ENCODE assay signal across 15 cellular contexts in genomic region chr10:4382811-4383210, GRCh38.
DNase-seq lines count a peak whose midpoint lies in the region; ATAC-seq, FAIRE-seq and TF ChIP-seq lines count a peak whose summit lies in the region.
"Had no signal": no experiment of that assay in that cellular context is flagged by ENCODE, and none has a peak within 500 bp of the region (broad histone marks: within the 10 kb centered on the region; RNA-seq: fewer than 3 reads in every experiment).

No MANE protein-coding gene starts in this region.

- no peaks in the 10 kb centered on the region for H3K36me3 ChIP-seq in HepG2 (replicated peaks in 1 of 2; ENCODE audit: control insufficient read depth in 1 of 2, insufficient read depth in 2 of 2, low read length in 2 of 2)
- H3K36me3 ChIP-seq in right lobe of liver, result no peaks in the 10 kb centered on the region
- no peaks in the 10 kb centered on the region for H3K36me3 ChIP-seq in neural cell (ENCODE audit: insufficient read depth, low read length)
- H3K36me3 ChIP-seq: BLaER1 treated with 17β-estradiol and CSF1 and Interleukin-3, amounts not matched to agents 10 nM and 100 nM had no signal

- no peaks in the 10 kb centered on the region for H3K9me3 ChIP-seq in HepG2 (ENCODE audit: low read length)
- no peaks in the 10 kb centered on the region for H3K9me3 ChIP-seq in right lobe of liver
- no peaks in the 10 kb centered on the region for H3K9me3 ChIP-seq in neural cell (ENCODE audit: low read length)
- H3K9me3 ChIP-seq: BLaER1 treated with 17β-estradiol and CSF1 and Interleukin-3, amounts not matched to agents 10 nM and 100 nM had no signal

- no peak overlapping the region for H3K27ac ChIP-seq in HepG2 (ENCODE audit: extremely low read length, insufficient read depth, low read length)
- H3K27ac ChIP-seq in right lobe of liver, result no peak overlapping the region
- peak overlapping the region; percentile 80 for H3K27ac ChIP-seq in neural cell (ENCODE audit: low read length)
- H3K27ac ChIP-seq: BLaER1 treated with 17β-estradiol and CSF1 and Interleukin-3, amounts not matched to agents 10 nM and 100 nM had no signal

- H3F3A ChIP-seq in neural cell (ENCODE audit: insufficient read depth, low read length, poor library complexity, severe bottlenecking), result peaks cover 9% of the 10 kb centered on the region

- CTCF ChIA-PET in HepG2 (lab: Yijun Ruan, JAX; ENCODE audit: low intra/inter-chr PET ratio, low total read pairs), result no interaction called here

- TF ChIP-seq CTCF in HepG2 (CRISPR knock-in tag; IDR thresholded peaks at IDR 0.05) (no peak), right lobe of liver (IDR thresholded peaks at IDR 0.05) (no peak), neural cell (IDR thresholded peaks at IDR 0.05; ENCODE audit: poor library complexity, severe bottlenecking) (no peak), foreskin fibroblast (IDR thresholded peaks at IDR 0.05; ENCODE audit: low read depth, low read length) (no peak)

- H3K4me3 ChIP-seq in HepG2 (replicated peaks in 1 of 3; ENCODE audit: insufficient read depth in 1 of 3, low read depth in 2 of 3, low read length in 3 of 3), result no peak overlapping the region
- H3K4me3 ChIP-seq in right lobe of liver, result no peak overlapping the region
- no peak overlapping the region for H3K4me3 ChIP-seq in neural cell (ENCODE audit: low read length)
- no peak overlapping the region for H3K4me3 ChIP-seq in foreskin fibroblast (ENCODE audit: low read depth in 1 of 2, low read length in 2 of 2)
- H3K4me3 ChIP-seq: BLaER1 treated with 17β-estradiol and CSF1 and Interleukin-3, amounts not matched to agents 10 nM and 100 nM; GM12878 had no signal

- H3K9me2 ChIP-seq in neural cell (ENCODE audit: insufficient read depth, low read length), result no peaks in the 10 kb centered on the region

- BruUV-seq in HepG2 (replicated peaks; lab: Mats Ljungman, UMichigan), result no TSS peak

- H4K20me1 ChIP-seq in HepG2 (ENCODE audit: insufficient read depth, low read length), result no peaks in the 10 kb centered on the region
- H4K20me1 ChIP-seq in neural cell (ENCODE audit: insufficient read depth), result no peaks in the 10 kb centered on the region
- H4K20me1 ChIP-seq: BLaER1 treated with 17β-estradiol and CSF1 and Interleukin-3, amounts not matched to agents 10 nM and 100 nM had no signal

- in situ Hi-C loops in HepG2 (cut with HindIII; ENCODE audit: extremely low pct_ligation_motif_present, low pct_unique_long_range_greater_than_20kb), result no loop called here

- DNase-seq in HepG2 (ENCODE audit: low spot score) (peak; percentile 15), right lobe of liver (no peak), fibroblast of gingiva (ENCODE audit: low read depth) (peak; percentile 80), foreskin fibroblast (no peak), SW 1271 (lab: John Stamatoyannopoulos, UW) (no peak)
- DNase-seq: 8988T; CD4-positive, CD25-positive, alpha-beta regulatory T cell; DMS53; GOT3; H9 had no signal

- H3K9ac ChIP-seq in HepG2 (ENCODE audit: insufficient read depth, low read depth, low read length) (no peak overlapping the region), neural cell (ENCODE audit: low read length) (peak overlapping the region; percentile 36)
- H3K9ac ChIP-seq: BLaER1 treated with 17β-estradiol and CSF1 and Interleukin-3, amounts not matched to agents 10 nM and 100 nM had no signal

- no peak for ATAC-seq in HepG2
- no peak for ATAC-seq in right lobe of liver
- ATAC-seq in HG03342 (IDR thresholded peaks at IDR 0.05; ENCODE audit: unreplicated experiment), result no peak
- ATAC-seq: GM12878 had no signal

- H3K27me3 ChIP-seq in HepG2 (ENCODE audit: control insufficient read depth in 1 of 2, insufficient read depth in 2 of 2, low read length in 2 of 2) (0 out of 5 replicates have a peak, but pooled peaks cover 0 to 3% of the 10 kb centered on the region in 2 experiments), right lobe of liver (no peaks in the 10 kb centered on the region), neural cell (ENCODE audit: insufficient read depth, low read depth, low read length) (no peaks in the 10 kb centered on the region)
- H3K27me3 ChIP-seq: BLaER1 treated with 17β-estradiol and CSF1 and Interleukin-3, amounts not matched to agents 10 nM and 100 nM had no signal

- no peak overlapping the region for H3K4me2 ChIP-seq in HepG2 (ENCODE audit: low read depth, low read length)
- H3K4me2 ChIP-seq in neural cell (ENCODE audit: low read length), result peak overlapping the region; percentile 62
- H3K4me2 ChIP-seq: BLaER1 treated with 17β-estradiol and CSF1 and Interleukin-3, amounts not matched to agents 10 nM and 100 nM had no signal

- TF ChIP-seq EP300 in HepG2 (IDR thresholded peaks at IDR 0.05; ENCODE audit: low read depth in 2 of 2, low read length in 2 of 2) (no peak), HepG2 (CRISPR knock-in tag; IDR thresholded peaks at IDR 0.05; ENCODE audit: borderline replicate concordance) (no peak), neural cell (conservative IDR thresholded peaks at IDR 0.05; ENCODE audit: poor library complexity, severe bottlenecking) (no peak)

- WGBS in HepG2 (ENCODE audit: low lambda C conversion rate), result 5% methylated on average over 1 of the region's 1 CpG
- WGBS in right lobe of liver (ENCODE audit: insufficient coverage, low coverage, low lambda C conversion rate, missing lambda C conversion rate), result 14% methylated on average over 1 of the region's 1 CpG

- TF ChIP-seq POLR2A in HepG2 (IDR thresholded peaks at IDR 0.05; ENCODE audit: insufficient read depth in 1 of 2, low read depth in 2 of 2, low read length in 2 of 2), result no peak
- TF ChIP-seq POLR2A in right lobe of liver (IDR thresholded peaks at IDR 0.05), result no peak

- no peak for FAIRE-seq in HepG2 (lab: Jason Lieb, UNC)
- FAIRE-seq: GM12878, GM18507 had no signal

- POLR2A ChIA-PET in HepG2 (lab: Yijun Ruan, JAX), result no interaction called here

- intact Hi-C loops in HepG2 (cut with micrococcal nuclease; ENCODE audit: unreplicated experiment) (no loop called here), right lobe of liver (cut with DNase I) (no loop called here)

- no peak for TF ChIP-seq RAD21 in HepG2 (CRISPR knock-in tag; IDR thresholded peaks at IDR 0.05)
- no peak for TF ChIP-seq RAD21 in neural cell (conservative IDR thresholded peaks at IDR 0.05)

- H3K4me1 ChIP-seq in HepG2 (ENCODE audit: insufficient read depth, low read length) (no peaks in the 10 kb centered on the region), right lobe of liver (no peaks in the 10 kb centered on the region)
- H3K4me1 ChIP-seq: BLaER1 treated with 17β-estradiol and CSF1 and Interleukin-3, amounts not matched to agents 10 nM and 100 nM had no signal

- H2AFZ ChIP-seq in HepG2 (ENCODE audit: low read length) (no peak overlapping the region), neural cell (ENCODE audit: low read depth, low read length) (no peak overlapping the region)

- H3K79me2 ChIP-seq in HepG2 (ENCODE audit: insufficient read depth, low read length), result no peaks in the 10 kb centered on the region
- no peaks in the 10 kb centered on the region for H3K79me2 ChIP-seq in neural cell (replicated peaks; ENCODE audit: insufficient read depth, low read length)

TF ChIP-seq in HepG2, 621 proteins besides CTCF, POLR2A, EP300 and RAD21:
- TF ChIP-seq PHF20 (CRISPR knock-in tag; IDR thresholded peaks at IDR 0.05), result no peak
- peak; percentile 58 for TF ChIP-seq GFI1 (CRISPR knock-in tag; IDR thresholded peaks at IDR 0.05; ENCODE audit: borderline replicate concordance)
- peak; percentile 54 for TF ChIP-seq BCL6 (CRISPR knock-in tag; IDR thresholded peaks at IDR 0.05)
- 0 out of 2 replicates have a peak, but pooled peaks have one; percentile 6 for TF ChIP-seq RARA (CRISPR knock-in tag; IDR thresholded peaks at IDR 0.05)
- TF ChIP-seq ZNF710 (CRISPR knock-in tag; IDR thresholded peaks at IDR 0.05; ENCODE audit: borderline replicate concordance), result no peak

TF ChIP-seq in neural cell, 6 proteins besides CTCF, POLR2A, EP300 and RAD21:
- TF ChIP-seq EZH2 (IDR thresholded peaks at IDR 0.05; ENCODE audit: borderline replicate concordance, insufficient read depth, low read length, poor library complexity, severe bottlenecking), result no peak
- TF ChIP-seq POLR2AphosphoS5 (IDR thresholded peaks at IDR 0.05), result no peak
- no peak for TF ChIP-seq REST (IDR thresholded peaks at IDR 0.05; ENCODE audit: borderline replicate concordance)
- no peak for TF ChIP-seq TAF1 (IDR thresholded peaks at IDR 0.05; ENCODE audit: low read depth)
- TF ChIP-seq MXI1 (conservative IDR thresholded peaks at IDR 0.05; ENCODE audit: poor library complexity, severe bottlenecking), result no peak
- no peak for TF ChIP-seq SMC3 (conservative IDR thresholded peaks at IDR 0.05; ENCODE audit: poor library complexity)

Comparison
In these comparisons a context has a peak if more than half of its experiments do, and no peak if none do; other contexts are left out.
1. DNase-seq: peak in HepG2 (single experiment) and fibroblast of gingiva (single experiment); none in right lobe of liver (0 of 3), foreskin fibroblast (0 of 2) and SW 1271 (0 of 2).